ENCODE assay signal across 12 cellular contexts in the genomic region with DNA sequence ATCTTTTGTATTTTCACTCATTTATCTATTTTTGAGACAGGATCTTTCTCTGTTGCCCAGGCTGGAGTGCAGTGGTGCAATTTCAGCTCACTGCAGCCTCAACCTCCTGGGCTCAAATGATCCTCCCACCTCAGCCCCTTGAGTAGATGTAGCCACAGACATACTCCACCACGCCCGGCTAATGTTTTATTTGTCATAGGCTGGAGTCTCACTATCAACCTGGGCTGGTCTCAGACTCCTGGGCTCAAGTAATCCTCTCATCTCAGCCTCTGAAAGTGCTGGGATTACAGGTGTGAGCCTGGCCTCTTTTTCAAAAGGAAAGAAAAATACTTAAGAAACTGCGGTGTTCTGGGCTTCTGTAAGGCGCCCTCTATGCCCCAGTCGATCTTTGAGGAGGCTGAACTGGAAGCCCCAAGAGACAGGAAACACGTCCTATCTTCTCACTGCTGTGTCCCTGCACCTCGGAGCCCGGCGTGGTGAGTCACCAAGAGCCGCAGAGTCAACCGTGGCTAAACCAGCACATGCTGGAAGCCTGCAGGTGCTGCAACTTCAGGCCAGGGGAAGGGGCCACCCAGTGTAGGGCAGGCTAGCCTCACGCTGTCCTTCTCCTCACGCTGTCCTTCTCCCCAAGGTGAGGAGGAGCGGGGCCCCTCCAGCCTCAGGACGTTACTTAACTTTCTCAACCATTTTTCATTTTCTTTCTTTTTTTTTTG. TPM values are rescaled to one million over a fixed set of nuclear protein-coding genes. Genes with fewer than 3 reads are reported as not detected.
DNase-seq lines count a peak whose midpoint lies in the region; ATAC-seq and TF ChIP-seq lines count a peak whose summit lies in the region.
"Had no signal": no experiment of that assay in that cellular context is flagged by ENCODE, and none has a peak within 500 bp of the region (broad histone marks: within the 10 kb centered on the region; RNA-seq: fewer than 3 reads in every experiment).

No MANE protein-coding gene starts in this region.

- H3K36me3 ChIP-seq in BE2C (peaks cover 70% of the 10 kb centered on the region), osteoblast (ENCODE audit: insufficient read depth, low read length) (peaks cover 20% of the 10 kb centered on the region)

- DNase-seq in BE2C (peak; percentile 59), HK-2 (ENCODE audit: unreplicated experiment) (peak; percentile 80), T follicular helper cell (ENCODE audit: low read depth) (peak; percentile 38), cardiac fibroblast (ENCODE audit: low read depth in 2 of 2) (peak; percentile 16 to 54), NCI-H2107 treated with DMSO at 0.1 percent for 48 hours (lab: John Stamatoyannopoulos, UW; ENCODE audit: unreplicated experiment) (no peak), anterior cingulate cortex (lab: John Stamatoyannopoulos, UW) (no peak), osteoblast (ENCODE audit: insufficient read length, low spot score, missing footprints) (no peak)
- DNase-seq: mucosa of descending colon, NCI-H1048, SHP77 treated with DMSO at 0.1 percent for 48 hours had no signal

- H3K4me1 ChIP-seq in BE2C (peaks cover 5% of the 10 kb centered on the region), osteoblast (ENCODE audit: insufficient read depth, low read length) (no peaks in the 10 kb centered on the region)

- no peak overlapping the region for H3K4me2 ChIP-seq in osteoblast (ENCODE audit: insufficient read depth, low read length)

- TF ChIP-seq CTCF in BE2C (IDR thresholded peaks at IDR 0.05; ENCODE audit: low read depth, low read length) (no peak), cardiac fibroblast (IDR thresholded peaks at IDR 0.05; ENCODE audit: low read depth, low read length) (no peak), osteoblast (IDR thresholded peaks at IDR 0.05; ENCODE audit: extremely low read depth, low read depth, low read length) (no peak)

- peaks cover 24% of the 10 kb centered on the region for H4K20me1 ChIP-seq in osteoblast (ENCODE audit: insufficient read depth, low read length)

- H3K9me3 ChIP-seq in BE2C (no peaks in the 10 kb centered on the region), osteoblast (ENCODE audit: low read depth, low read length) (no peaks in the 10 kb centered on the region)
- H3K9me3 ChIP-seq: mucosa of descending colon had no signal

- no peaks in the 10 kb centered on the region for H3K79me2 ChIP-seq in osteoblast (ENCODE audit: insufficient read depth, low read length)

- no peak for ATAC-seq in HG02610 (IDR thresholded peaks at IDR 0.05; ENCODE audit: unreplicated experiment)
- ATAC-seq: mucosa of descending colon had no signal

- no peak overlapping the region for H3K27ac ChIP-seq in osteoblast (ENCODE audit: low read depth, low read length)

- H3K4me3 ChIP-seq in BE2C (ENCODE audit: low read depth, low read length) = no peak overlapping the region
- H3K4me3 ChIP-seq in cardiac fibroblast (replicated peaks in 1 of 2; ENCODE audit: low read depth in 2 of 2, low read length in 2 of 2) = no peak overlapping the region
- no peak overlapping the region for H3K4me3 ChIP-seq in osteoblast (ENCODE audit: insufficient read depth, low read length)
- H3K4me3 ChIP-seq: mucosa of descending colon had no signal

- H2AFZ ChIP-seq in osteoblast (ENCODE audit: low read length) = no peak overlapping the region

- H3K27me3 ChIP-seq in BE2C (no peaks in the 10 kb centered on the region), osteoblast (ENCODE audit: insufficient read depth, low read length) (no peaks in the 10 kb centered on the region)

RNA-seq across cellular contexts. Expression of a gene that starts 15.2 kb away (rescaled TPM):
- not detected for polyA plus RNA-seq in BE2C (2012; ENCODE audit: insufficient read depth, insufficient read length, low read depth)
- total RNA-seq in osteoblast = under 0.01 TPM in 1 of 2 replicates, not detected in the other
- total RNA-seq: glomerular endothelial cell, mucosa of descending colon had no signal

RNA-seq across cellular contexts. Expression of a gene that starts 25.4 kb away (rescaled TPM):
- polyA plus RNA-seq in BE2C (2012; ENCODE audit: insufficient read depth, insufficient read length, low read depth) = 65.1 TPM
- 6.8 and 12.7 TPM in 2 replicates for total RNA-seq in osteoblast

Comparison
In these comparisons a context has a peak if more than half of its experiments do, and no peak if none do; other contexts are left out.
1. DNase-seq: peak in BE2C (single experiment), HK-2 (single experiment), T follicular helper cell (single experiment) and cardiac fibroblast (2 of 2); none in NCI-H2107 treated with DMSO at 0.1 percent for 48 hours (single experiment), anterior cingulate cortex (0 of 58) and osteoblast (single experiment).